Comparison of ENCODE assay signal across 10 cellular contexts in genomic region chr2:218859994-218860831, GRCh38. TPM values are rescaled to one million over a fixed set of nuclear protein-coding genes. Genes with fewer than 3 reads are reported as not detected.
DNase-seq lines count a peak whose midpoint lies in the region; TF ChIP-seq lines count a peak whose summit lies in the region.
"Had no signal": no experiment of that assay in that cellular context is flagged by ENCODE, and none has a peak within 500 bp of the region (broad histone marks: within the 10 kb centered on the region; RNA-seq: fewer than 3 reads in every experiment).

No MANE protein-coding gene starts in this region.

- H3K4me1 Mint-ChIP-seq in activated CD4-positive, alpha-beta T cell treated with anti-CD3 and anti-CD28 coated beads, Interleukin-2, amount 10 ng/mL, durations not matched to agents 24 days and 14 days = peaks cover 6% of the 10 kb centered on the region

- H3K36me3 ChIP-seq in ascending aorta (no peaks in the 10 kb centered on the region), stomach (no peaks in the 10 kb centered on the region)

- H3K36me3 Mint-ChIP-seq in activated CD4-positive, alpha-beta T cell treated with anti-CD3 and anti-CD28 coated beads, Interleukin-2, amount 10 ng/mL, durations not matched to agents 24 days and 14 days (ENCODE audit: low read depth) = no peaks in the 10 kb centered on the region

- TF ChIP-seq EP300 in stomach (IDR thresholded peaks at IDR 0.05) = no peak

- peak overlapping the region; percentile 30 for H3K4me3 Mint-ChIP-seq in activated CD4-positive, alpha-beta T cell treated with anti-CD3 and anti-CD28 coated beads, Interleukin-2, amount 10 ng/mL, durations not matched to agents 24 days and 14 days

- H3K9me3 ChIP-seq in ascending aorta (no peaks in the 10 kb centered on the region), stomach (no peaks in the 10 kb centered on the region)

- no peak overlapping the region for H3K27ac Mint-ChIP-seq in activated CD4-positive, alpha-beta T cell treated with anti-CD3 and anti-CD28 coated beads, Interleukin-2, amount 10 ng/mL, durations not matched to agents 24 days and 14 days

- intact Hi-C loops in activated CD4-positive, alpha-beta T cell treated with anti-CD3 and anti-CD28 coated beads, Interleukin-2, amount 10 ng/mL, durations not matched to agents 24 days and 14 days (cut with micrococcal nuclease) = no loop called here
- intact Hi-C loops in ascending aorta (cut with DNase I) (no loop called here), lower leg skin (cut with DNase I; ENCODE audit: low total_unique reads) (no loop called here), stomach (cut with DNase I; ENCODE audit: low total_unique reads) (loop anchor here (10.0 kb wide), 1 partner anchor 155 kb away; no protein-coding TSS in a partner anchor)

- no peak for DNase-seq in activated CD4-positive, alpha-beta T cell treated with anti-CD3 and anti-CD28 coated beads, Interleukin-2, amount 10 ng/mL, durations not matched to agents 24 days and 14 days
- no peak for DNase-seq in activated CD4-positive, alpha-beta T cell treated with anti-CD3 and anti-CD28 coated beads, Interleukin-2, amount 50 U/mL, for 48 hours
- no peak for DNase-seq in ascending aorta (ENCODE audit: low spot score in 2 of 2)
- peak in 1 of 2 donors; percentile 83 for DNase-seq in lower leg skin (ENCODE audit: low spot score in 2 of 2)
- DNase-seq in stomach = no peak
- no peak for DNase-seq in mesenteric fat pad (ENCODE audit: low spot score)
- DNase-seq in AG08395 (ENCODE audit: low spot score) = no peak
- DNase-seq in DMS79 treated with DMSO at 0.1 percent for 48 hours (lab: John Stamatoyannopoulos, UW) = no peak
- DNase-seq: NCI-H187 had no signal

- H3K27me3 Mint-ChIP-seq in activated CD4-positive, alpha-beta T cell treated with anti-CD3 and anti-CD28 coated beads, Interleukin-2, amount 10 ng/mL, durations not matched to agents 24 days and 14 days = peaks cover 73% of the 10 kb centered on the region

- TF ChIP-seq CTCF in ascending aorta (IDR thresholded peaks at IDR 0.05) (no peak), lower leg skin (IDR thresholded peaks at IDR 0.05) (no peak), stomach (IDR thresholded peaks at IDR 0.05) (no peak)

- H3K4me1 ChIP-seq in ascending aorta = peaks cover 0 to 14% of the 10 kb centered on the region in 2 donors
- H3K4me1 ChIP-seq in stomach = peaks cover 24 to 32% (median 27%) of the 10 kb centered on the region in 4 donors

- H3K27ac ChIP-seq in ascending aorta = no peak overlapping the region
- peak overlapping the region in 3 of 5 donors; percentile 26 to 51 (median 44) for H3K27ac ChIP-seq in stomach

- 1 to 3% methylated on average over 26 to 43 of the region's 46 CpGs for WGBS in lower leg skin, 2 donors
- WGBS in stomach, 5 donors = 2 to 5% (median 3%) methylated on average over 25 to 46 of the region's 46 CpGs

- H3K27me3 ChIP-seq in ascending aorta = peaks cover 28% of the 10 kb centered on the region
- peaks cover 25 to 100% (median 84%) of the 10 kb centered on the region in 3 donors for H3K27me3 ChIP-seq in stomach

- H3K4me3 ChIP-seq in ascending aorta (peak overlapping the region; percentile 45 to 57), lower leg skin (ENCODE audit: low read depth, poor library complexity, severe bottlenecking) (peak overlapping the region; percentile 11), stomach (peak overlapping the region; percentile 35 to 51 (median 44))

- no peaks in the 10 kb centered on the region for H3K9me3 Mint-ChIP-seq in activated CD4-positive, alpha-beta T cell treated with anti-CD3 and anti-CD28 coated beads, Interleukin-2, amount 10 ng/mL, durations not matched to agents 24 days and 14 days

- TF ChIP-seq POLR2A in lower leg skin (IDR thresholded peaks at IDR 0.05) (no peak), stomach (IDR thresholded peaks at IDR 0.05) (no peak)

RNA-seq across cellular contexts. Expression of gene WNT6, which starts 0.6 kb away (rescaled TPM):
- total RNA-seq in activated CD4-positive, alpha-beta T cell treated with anti-CD3 and anti-CD28 coated beads, Interleukin-2, amount 10 ng/mL, durations not matched to agents 24 days and 14 days = not detected in 2 replicates
- 1.2 TPM for total RNA-seq in ascending aorta
- total RNA-seq in lower leg skin = 1 to 10 TPM; 1.3 to 5.5 (median 3.7) TPM
- 1 to 10 TPM in 2 of 5 donors, not detected in 3; 1.8 to 3.3 TPM for total RNA-seq in stomach
- polyA plus RNA-seq in stomach = 1 to 10 TPM in 1 of 3 donors, under 1 TPM in 2; 0.25 to 2.9 (median 0.76) TPM
- total RNA-seq in mesenteric fat pad = 0.90 TPM
- total RNA-seq: pulmonary artery endothelial cell had no signal

RNA-seq across cellular contexts. Expression of gene WNT10A, which starts 20.4 kb away (rescaled TPM):
- total RNA-seq in activated CD4-positive, alpha-beta T cell treated with anti-CD3 and anti-CD28 coated beads, Interleukin-2, amount 10 ng/mL, durations not matched to agents 24 days and 14 days = 0.12 and 0.28 TPM in 2 replicates
- total RNA-seq in ascending aorta = not detected
- 10 to 100 TPM; 10.0 to 16.5 (median 15.2) TPM for total RNA-seq in lower leg skin
- total RNA-seq in stomach = 1 to 10 TPM in 1 of 5 donors, not detected in 4; 4.3 TPM
- 1 to 10 TPM in 1 of 3 donors, not detected in 2; 6.7 TPM for polyA plus RNA-seq in stomach
- total RNA-seq in mesenteric fat pad = not detected
- total RNA-seq: pulmonary artery endothelial cell had no signal

RNA-seq across cellular contexts. Expression of gene PRKAG3, which starts 28.6 kb away (rescaled TPM):
- not detected in 2 replicates for total RNA-seq in activated CD4-positive, alpha-beta T cell treated with anti-CD3 and anti-CD28 coated beads, Interleukin-2, amount 10 ng/mL, durations not matched to agents 24 days and 14 days
- total RNA-seq in ascending aorta (not detected), lower leg skin (under 1 TPM in 1 of 4 donors, not detected in 3; 0.32 TPM), stomach (not detected), mesenteric fat pad (not detected)
- polyA plus RNA-seq in stomach = not detected
- total RNA-seq: pulmonary artery endothelial cell had no signal

Comparison
In these comparisons a context has a peak if more than half of its experiments do, and no peak if none do; other contexts are left out.
1. H3K27ac ChIP-seq: peak in stomach (3 of 5); none in ascending aorta (0 of 2).
2. Peak in every context shown above with its lines, with median percentiles within 50 percentile points of each other: H3K4me3 ChIP-seq.